ENCODE assay signal across 10 cellular contexts in genomic region chr6:43910638-43911353, GRCh38.
DNase-seq lines count a peak whose midpoint lies in the region; ATAC-seq and TF ChIP-seq lines count a peak whose summit lies in the region.
"Had no signal": no experiment of that assay in that cellular context is flagged by ENCODE, and none has a peak within 500 bp of the region (broad histone marks: within the 10 kb centered on the region; RNA-seq: fewer than 3 reads in every experiment).

No MANE protein-coding gene starts in this region.

- no peaks in the 10 kb centered on the region; the same call in 1 of the 2 replicates for H3K27me3 ChIP-seq in BJ (ENCODE audit: control insufficient read depth, insufficient read depth, low read length)
- H3K27me3 ChIP-seq in HUES64 (ENCODE audit: insufficient read depth, low read length): no peaks in the 10 kb centered on the region
- no peaks in the 10 kb centered on the region for H3K27me3 ChIP-seq in right lobe of liver
- H3K27me3 ChIP-seq in heart right ventricle: peaks cover 0 to 6% (median 0%) of the 10 kb centered on the region in 7 donors
- no peaks in the 10 kb centered on the region for H3K27me3 ChIP-seq in BE2C

- no peak overlapping the region for H3K4me3 ChIP-seq in BJ (ENCODE audit: low read depth, low read length)
- no peak overlapping the region for H3K4me3 ChIP-seq in HUES64 (ENCODE audit: low read length)
- H3K4me3 ChIP-seq in astrocyte of the spinal cord (ENCODE audit: low read depth, low read length): no peak overlapping the region
- no peak overlapping the region for H3K4me3 ChIP-seq in right lobe of liver
- no peak overlapping the region for H3K4me3 ChIP-seq in heart right ventricle
- no peak overlapping the region for H3K4me3 ChIP-seq in BE2C (ENCODE audit: low read depth, low read length)

- ATAC-seq in right lobe of liver: no peak
- no peak for ATAC-seq in heart right ventricle

- CTCF ChIA-PET in BJ (lab: Yijun Ruan, JAX): interaction anchor here (0.8 kb wide), 1 partner anchor 10 kb away, joined by 6 read pairs; no protein-coding TSS in a partner anchor

- peaks cover 28% of the 10 kb centered on the region for H3K4me1 ChIP-seq in HUES64 (ENCODE audit: insufficient read depth, low read length)
- peaks cover 0 to 70% (median 35%) of the 10 kb centered on the region in 4 donors for H3K4me1 ChIP-seq in right lobe of liver
- H3K4me1 ChIP-seq in heart right ventricle: peaks cover 0 to 11% (median 3%) of the 10 kb centered on the region in 9 donors
- H3K4me1 ChIP-seq in BE2C: peaks cover 32% of the 10 kb centered on the region

- H3K27ac ChIP-seq in HUES64 (ENCODE audit: low read depth, low read length) (peak overlapping the region; percentile 45; the same call in 1 of the 2 replicates), right lobe of liver (peak overlapping the region in 1 of 3 donors; percentile 95), heart right ventricle (no peak overlapping the region)

- H3K9ac ChIP-seq in HUES64 (ENCODE audit: low read depth, low read length): no peak overlapping the region

- in situ Hi-C loops in astrocyte of the spinal cord (cut with HindIII; ENCODE audit: low sequenced_read_pairs): no loop called here

- DNase-seq in BJ (ENCODE audit: low read depth): peak; percentile 41
- DNase-seq in astrocyte of the spinal cord (ENCODE audit: low read depth, low spot score): peak; percentile 66
- DNase-seq in right lobe of liver: peak in 2 of 3 donors; percentile 19 to 23
- no peak for DNase-seq in heart right ventricle
- no peak for DNase-seq in BE2C
- no peak for DNase-seq in stimulated activated CD8-positive, alpha-beta memory T cell treated with anti-CD3 and anti-CD28 coated beads, Interleukin-4, amount 100 ng/mL, for 48 hours
- DNase-seq in NCI-H1092 (lab: John Stamatoyannopoulos, UW): no peak
- DNase-seq: cortex of kidney; NK-92 treated with Interleukin-12 subunit alpha and Interleukin-12 subunit beta, amount 100 ng/mL, for 24 hours had no signal

- 67% methylated on average over 6 of the region's 6 CpGs for WGBS in HUES64
- 47% methylated on average over 3 of the region's 6 CpGs for WGBS in right lobe of liver (ENCODE audit: insufficient coverage, low coverage, low lambda C conversion rate, missing lambda C conversion rate)
- WGBS in heart right ventricle, 2 donors: 71 to 74% methylated on average over 6 of the region's 6 CpGs

- no peaks in the 10 kb centered on the region for H3K36me3 ChIP-seq in BJ (ENCODE audit: control insufficient read depth, insufficient read depth, low read length)
- H3K36me3 ChIP-seq in HUES64 (ENCODE audit: insufficient read depth, low read length): no peaks in the 10 kb centered on the region
- no peaks in the 10 kb centered on the region for H3K36me3 ChIP-seq in right lobe of liver
- no peaks in the 10 kb centered on the region for H3K36me3 ChIP-seq in heart right ventricle
- no peaks in the 10 kb centered on the region for H3K36me3 ChIP-seq in BE2C

- H3K9me3 ChIP-seq in HUES64 (ENCODE audit: insufficient read depth, low read depth, low read length) (no peaks in the 10 kb centered on the region), right lobe of liver (no peaks in the 10 kb centered on the region), heart right ventricle (no peaks in the 10 kb centered on the region), BE2C (no peaks in the 10 kb centered on the region)

- intact Hi-C loops in right lobe of liver (cut with DNase I): no loop called here
- intact Hi-C loops in heart right ventricle (cut with DNase I): no loop called here

- POLR2A ChIA-PET in BJ (lab: Charles Lee): no interaction called here

- TF ChIP-seq CTCF in BJ (IDR thresholded peaks at IDR 0.05; ENCODE audit: insufficient read depth, low read depth, low read length): no peak
- TF ChIP-seq CTCF in astrocyte of the spinal cord (IDR thresholded peaks at IDR 0.05; ENCODE audit: low read depth, low read length): no peak
- no peak for TF ChIP-seq CTCF in right lobe of liver (IDR thresholded peaks at IDR 0.05)
- no peak for TF ChIP-seq CTCF in heart right ventricle (IDR thresholded peaks at IDR 0.05)
- TF ChIP-seq CTCF in BE2C (IDR thresholded peaks at IDR 0.05; ENCODE audit: low read depth, low read length): no peak

- TF ChIP-seq POLR2A in right lobe of liver (IDR thresholded peaks at IDR 0.05): no peak

Comparison
In these comparisons a context has a peak if more than half of its experiments do, and no peak if none do; other contexts are left out.
1. DNase-seq: peak in BJ (single experiment), astrocyte of the spinal cord (single experiment) and right lobe of liver (2 of 3); none in heart right ventricle (0 of 2), BE2C (single experiment), stimulated activated CD8-positive, alpha-beta memory T cell treated with anti-CD3 and anti-CD28 coated beads, Interleukin-4, amount 100 ng/mL, for 48 hours (single experiment) and NCI-H1092 (single experiment).